In genomic region chr12:64670856-64671639, GRCh38 we compare ENCODE assay signal across 9 cellular contexts.
DNase-seq lines count a peak whose midpoint lies in the region; ATAC-seq, FAIRE-seq and TF ChIP-seq lines count a peak whose summit lies in the region.
"Had no signal": no experiment of that assay in that cellular context is flagged by ENCODE, and none has a peak within 500 bp of the region (broad histone marks: within the 10 kb centered on the region; RNA-seq: fewer than 3 reads in every experiment).

No MANE protein-coding gene starts in this region.

- DNase-seq in A549 (ENCODE audit: low read depth in 1 of 2, low spot score in 1 of 2) (peak in 1 of 2 experiments; percentile 74), body of pancreas (peak; percentile 38 to 61 (median 54)), lower lobe of right lung (no peak), mesenteric fat pad (ENCODE audit: low spot score) (no peak), SHP77 (lab: John Stamatoyannopoulos, UW) (no peak), COR-L47 (lab: John Stamatoyannopoulos, UW) (no peak)

- H3K27ac ChIP-seq in A549, result peak overlapping the region; percentile 79 to 86
- peak overlapping the region; percentile 68 to 85 (median 76) for H3K27ac ChIP-seq in body of pancreas
- peak overlapping the region; percentile 78 for H3K27ac ChIP-seq in lower lobe of right lung

- CTCF ChIA-PET in A549 (lab: Yijun Ruan, JAX), result interaction anchor here (1.1 to 1.4 kb wide), 2 partner anchors 60 to 62 kb away, joined by 3 to 5 read pairs; no protein-coding TSS in a partner anchor

- FAIRE-seq in A549 (lab: Jason Lieb, UNC), result no peak
- FAIRE-seq: G401.6 had no signal

- peak overlapping the region; percentile 71 to 96 (median 88) for H3K4me3 Mint-ChIP-seq in IgD-negative memory B cell

- intact Hi-C loops in body of pancreas (cut with DNase I), result loop anchor here (10.0 kb wide), 1 partner anchor 56 kb away; the partner anchor contains the start of gene RASSF3
- intact Hi-C loops in lower lobe of right lung (cut with DNase I), result no loop called here

- peak overlapping the region; percentile 78 to 96 (median 95) for H3K27ac Mint-ChIP-seq in IgD-negative memory B cell

- H3K27me3 ChIP-seq in body of pancreas (no peaks in the 10 kb centered on the region), lower lobe of right lung (ENCODE audit: low read depth) (no peaks in the 10 kb centered on the region)

- no peak for TF ChIP-seq RAD21 in A549 (conservative IDR thresholded peaks at IDR 0.05 in 1 of 2, IDR thresholded peaks at IDR 0.05 in 1 of 2)

- TF ChIP-seq CTCF in A549 (IDR thresholded peaks at IDR 0.05), result no peak
- TF ChIP-seq CTCF in body of pancreas (IDR thresholded peaks at IDR 0.05), result no peak
- no peak for TF ChIP-seq CTCF in lower lobe of right lung (IDR thresholded peaks at IDR 0.05)

- POLR2A ChIA-PET in A549 (lab: Yijun Ruan, JAX), result interaction anchor here (1.0 to 1.1 kb wide), 2 partner anchors 9 to 46 kb away, joined by 3 to 4 read pairs; no protein-coding TSS in a partner anchor

- H3K27me3 Mint-ChIP-seq in IgD-negative memory B cell, result no peaks in the 10 kb centered on the region

- no peaks in the 10 kb centered on the region for H3K9me3 Mint-ChIP-seq in IgD-negative memory B cell

- H3K36me3 Mint-ChIP-seq in IgD-negative memory B cell, result peaks cover 3% of the 10 kb centered on the region

- peaks cover 62 to 83% (median 82%) of the 10 kb centered on the region in 3 donors for H3K4me1 Mint-ChIP-seq in IgD-negative memory B cell

- WGBS in A549 (ENCODE audit: missing lambda C conversion rate), result 37% methylated on average over 10 of the region's 10 CpGs
- 60 to 64% methylated on average over 10 of the region's 10 CpGs for WGBS in body of pancreas, 2 donors

- TF ChIP-seq POLR2A in A549 (IDR thresholded peaks at IDR 0.05; ENCODE audit: low read length) (no peak), body of pancreas (IDR thresholded peaks at IDR 0.05) (peak in 2 of 3 donors; percentile 26 to 28)

- H3K9me3 ChIP-seq in A549, result no peaks in the 10 kb centered on the region
- H3K9me3 ChIP-seq in body of pancreas, result no peaks in the 10 kb centered on the region
- H3K9me3 ChIP-seq in lower lobe of right lung, result no peaks in the 10 kb centered on the region

- H3K4me3 ChIP-seq in A549 (no peak overlapping the region), body of pancreas (no peak overlapping the region), lower lobe of right lung (no peak overlapping the region)

- peak overlapping the region; percentile 73 for H3K4me2 ChIP-seq in A549

- no peaks in the 10 kb centered on the region for H3K36me3 ChIP-seq in body of pancreas (replicated peaks in 1 of 2; ENCODE audit: insufficient read depth in 1 of 2, low read depth in 2 of 2)
- no peaks in the 10 kb centered on the region for H3K36me3 ChIP-seq in lower lobe of right lung

- peaks cover 99% of the 10 kb centered on the region for H3K4me1 ChIP-seq in A549
- peaks cover 93% of the 10 kb centered on the region for H3K4me1 ChIP-seq in body of pancreas
- H3K4me1 ChIP-seq in lower lobe of right lung, result peaks cover 99% of the 10 kb centered on the region

- no peak for TF ChIP-seq EP300 in A549 (IDR thresholded peaks at IDR 0.05)

- ATAC-seq in A549, result peak; percentile 65 to 75
- peak; percentile 56 for ATAC-seq in body of pancreas
- peak; percentile 79 to 80 for ATAC-seq in lower lobe of right lung
- ATAC-seq in GM18519 (IDR thresholded peaks at IDR 0.05; ENCODE audit: low FRiP score, unreplicated experiment), result no peak

TF ChIP-seq in A549, 52 proteins besides CTCF, POLR2A, EP300 and RAD21:
- no peak for TF ChIP-seq HOXA7 (CRISPR knock-in tag; IDR thresholded peaks at IDR 0.05)
- no peak for TF ChIP-seq RNF2 (IDR thresholded peaks at IDR 0.05; ENCODE audit: borderline replicate concordance, low read depth)
- TF ChIP-seq RCOR1 (IDR thresholded peaks at IDR 0.05; ENCODE audit: low read depth, low read length), result no peak
- TF ChIP-seq CEBPB (IDR thresholded peaks at IDR 0.05), result peak in 1 of 2 experiments; percentile 65; a peak in 2 of 4 replicates

Comparison
In these comparisons a context has a peak if more than half of its experiments do, and no peak if none do; other contexts are left out.
1. DNase-seq: peak in body of pancreas (4 of 4); none in lower lobe of right lung (single experiment), mesenteric fat pad (single experiment), SHP77 (0 of 2) and COR-L47 (single experiment).
2. Peak in every context shown above with its lines, with median percentiles within 50 percentile points of each other: H3K27ac ChIP-seq.